Comparison of ENCODE assay signal across 1 cellular context in the genomic region with DNA sequence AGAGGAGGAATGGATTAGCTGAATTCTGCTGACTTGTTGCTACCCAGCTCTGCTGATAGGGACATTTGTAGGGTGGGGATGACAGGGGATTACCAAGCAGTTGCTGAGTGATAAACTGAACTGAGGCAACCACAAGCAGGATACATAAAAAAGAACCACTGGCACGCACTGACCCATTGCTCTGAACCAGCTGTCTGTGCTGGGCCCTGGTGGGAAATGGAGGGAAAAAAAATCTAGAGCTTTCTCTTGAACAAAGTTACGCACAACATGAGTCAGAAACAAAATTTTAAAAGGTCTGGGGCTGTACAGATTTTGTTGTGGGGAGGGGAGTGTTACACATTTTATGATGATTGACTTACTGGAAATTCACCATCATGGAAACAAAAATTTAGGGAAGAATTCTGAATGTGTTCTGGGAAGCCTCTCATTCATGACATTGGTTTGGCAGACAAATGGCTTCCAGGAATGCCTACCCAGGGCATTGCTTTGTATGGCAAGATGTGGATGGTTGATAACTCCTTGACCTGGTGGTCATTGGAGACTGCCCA.
TF ChIP-seq lines count a peak whose summit lies in the region.

No MANE protein-coding gene starts in this region.

TF ChIP-seq in HepG2, 621 proteins besides CTCF, POLR2A, EP300 and RAD21:
- TF ChIP-seq HMG20A (CRISPR knock-in tag; IDR thresholded peaks at IDR 0.05; ENCODE audit: borderline replicate concordance), result no peak
